In genomic region chr15:38267416-38268022, GRCh38 we compare ENCODE assay signal across 31 cellular contexts. TPM values are rescaled to one million over a fixed set of nuclear protein-coding genes. Genes with fewer than 3 reads are reported as not detected.
DNase-seq lines count a peak whose midpoint lies in the region; ATAC-seq and TF ChIP-seq lines count a peak whose summit lies in the region.
"Had no signal": no experiment of that assay in that cellular context is flagged by ENCODE, and none has a peak within 500 bp of the region (broad histone marks: within the 10 kb centered on the region; RNA-seq: fewer than 3 reads in every experiment).

No MANE protein-coding gene starts in this region.

- H3K9me3 Mint-ChIP-seq in MCF 10A (ENCODE audit: unreplicated experiment): no peaks in the 10 kb centered on the region
- peaks cover 0 to 2% (median 0%) of the 10 kb centered on the region in 11 donors for H3K9me3 Mint-ChIP-seq in naive thymus-derived CD4-positive, alpha-beta T cell
- H3K9me3 Mint-ChIP-seq: activated CD4-positive, alpha-beta T cell treated with anti-CD3 and anti-CD28 coated beads, Interleukin-2, amount 10 ng/mL, durations not matched to agents 7 days and 5 days; activated naive CD8-positive, alpha-beta T cell treated with anti-CD3 and anti-CD28 coated beads for 36 hours; activated T-cell treated with anti-CD3 and anti-CD28 coated beads, Interleukin-2, amount 50 U/mL, for 24 hours; natural killer cell; stimulated activated memory B cell treated with anti-CD40 and anti-IgM and Interleukin-4, amounts not matched to agents 10 μg/mL and 1 μg/mL and 100 μg/mL, for 72 hours had no signal

- H3K27ac Mint-ChIP-seq in MCF 10A (ENCODE audit: low read depth, unreplicated experiment): peak overlapping the region; percentile 73
- H3K27ac Mint-ChIP-seq in naive thymus-derived CD4-positive, alpha-beta T cell: no peak overlapping the region
- H3K27ac Mint-ChIP-seq: activated CD4-positive, alpha-beta T cell treated with anti-CD3 and anti-CD28 coated beads, Interleukin-2, amount 10 ng/mL, durations not matched to agents 7 days and 5 days; activated naive CD8-positive, alpha-beta T cell treated with anti-CD3 and anti-CD28 coated beads for 36 hours; activated T-cell treated with anti-CD3 and anti-CD28 coated beads, Interleukin-2, amount 50 U/mL, for 24 hours; dendritic cell treated with granulocyte-macrophage colony-stimulating factor and Interleukin-4, amounts not matched to agents 40 ng/mL and 50 ng/mL, for 4 days; natural killer cell; stimulated activated memory B cell treated with anti-CD40 and anti-IgM and Interleukin-4, amounts not matched to agents 10 μg/mL and 1 μg/mL and 100 μg/mL, for 72 hours had no signal

- TF ChIP-seq CTCF in MCF 10A (IDR thresholded peaks at IDR 0.05; ENCODE audit: unreplicated experiment): no peak
- no peak for TF ChIP-seq CTCF in breast epithelium (IDR thresholded peaks at IDR 0.05)
- no peak for TF ChIP-seq CTCF in right lobe of liver (IDR thresholded peaks at IDR 0.05)

- H3K36me3 Mint-ChIP-seq in MCF 10A (ENCODE audit: insufficient read depth, unreplicated experiment): no peaks in the 10 kb centered on the region
- no peaks in the 10 kb centered on the region for H3K36me3 Mint-ChIP-seq in naive thymus-derived CD4-positive, alpha-beta T cell
- H3K36me3 Mint-ChIP-seq: natural killer cell; stimulated activated memory B cell treated with anti-CD40 and anti-IgM and Interleukin-4, amounts not matched to agents 10 μg/mL and 1 μg/mL and 100 μg/mL, for 72 hours had no signal

- H3K27me3 Mint-ChIP-seq in MCF 10A (ENCODE audit: insufficient read depth, unreplicated experiment): no peaks in the 10 kb centered on the region
- peaks cover 0 to 9% (median 4%) of the 10 kb centered on the region in 5 donors for H3K27me3 Mint-ChIP-seq in naive thymus-derived CD4-positive, alpha-beta T cell
- H3K27me3 Mint-ChIP-seq: activated naive CD8-positive, alpha-beta T cell treated with anti-CD3 and anti-CD28 coated beads for 36 hours; dendritic cell treated with granulocyte-macrophage colony-stimulating factor and Interleukin-4, amounts not matched to agents 40 ng/mL and 50 ng/mL, for 4 days; stimulated activated memory B cell treated with anti-CD40 and anti-IgM and Interleukin-4, amounts not matched to agents 10 μg/mL and 1 μg/mL and 100 μg/mL, for 72 hours had no signal

- 79% methylated on average over 3 of the region's 3 CpGs for WGBS in right lobe of liver (ENCODE audit: insufficient coverage, low coverage, low lambda C conversion rate, missing lambda C conversion rate)

- no TSS peak for BruUV-seq in MCF 10A (replicated peaks; lab: Mats Ljungman, UMichigan)

- intact Hi-C loops in MCF 10A (cut with micrococcal nuclease) (no loop called here), breast epithelium (cut with DNase I; ENCODE audit: low total_unique reads) (no loop called here), right lobe of liver (cut with DNase I) (no loop called here)
- intact Hi-C loops in naive thymus-derived CD4-positive, alpha-beta T cell (cut with micrococcal nuclease): no loop called here

- H3K27ac ChIP-seq in breast epithelium (no peak overlapping the region), right lobe of liver (no peak overlapping the region)
- no peak overlapping the region for H3K27ac ChIP-seq in naive thymus-derived CD4-positive, alpha-beta T cell (ENCODE audit: low read depth, low read length)
- H3K27ac ChIP-seq: 22Rv1, C4-2B, transverse colon, VCaP had no signal

- TF ChIP-seq POLR2A in breast epithelium (IDR thresholded peaks at IDR 0.05) (no peak), right lobe of liver (IDR thresholded peaks at IDR 0.05) (no peak)

- CTCF ChIA-PET in MCF 10A (lab: Yijun Ruan, JAX): interaction anchor here (0.5 to 3.0 kb wide), 9 partner anchors 10 to 255 kb away, joined by 3 to 16 read pairs (median 4); partner anchors contain the start of gene SPRED1
- CTCF ChIA-PET in naive thymus-derived CD4-positive, alpha-beta T cell (lab: Charles Lee): no interaction called here

- ATAC-seq in GM19452 (IDR thresholded peaks at IDR 0.05; ENCODE audit: unreplicated experiment): no peak
- no peak for ATAC-seq in naive thymus-derived CD4-positive, alpha-beta T cell
- ATAC-seq in right lobe of liver: no peak
- no peak for ATAC-seq in HG03280 (IDR thresholded peaks at IDR 0.05; ENCODE audit: unreplicated experiment)
- ATAC-seq: natural killer cell; stimulated activated memory B cell treated with anti-CD40 and anti-IgM and Interleukin-4, amounts not matched to agents 10 μg/mL and 1 μg/mL and 100 μg/mL, for 72 hours had no signal

- H3K4me3 Mint-ChIP-seq in MCF 10A (ENCODE audit: unreplicated experiment): no peak overlapping the region
- H3K4me3 Mint-ChIP-seq in naive thymus-derived CD4-positive, alpha-beta T cell: no peak overlapping the region
- H3K4me3 Mint-ChIP-seq: activated CD4-positive, alpha-beta T cell treated with anti-CD3 and anti-CD28 coated beads, Interleukin-2, amount 10 ng/mL, durations not matched to agents 7 days and 5 days; activated naive CD8-positive, alpha-beta T cell treated with anti-CD3 and anti-CD28 coated beads for 36 hours; activated T-cell treated with anti-CD3 and anti-CD28 coated beads, Interleukin-2, amount 50 U/mL, for 24 hours; dendritic cell treated with granulocyte-macrophage colony-stimulating factor and Interleukin-4, amounts not matched to agents 40 ng/mL and 50 ng/mL, for 4 days; natural killer cell; stimulated activated memory B cell treated with anti-CD40 and anti-IgM and Interleukin-4, amounts not matched to agents 10 μg/mL and 1 μg/mL and 100 μg/mL, for 72 hours had no signal

- no peak overlapping the region for H3K4me3 ChIP-seq in breast epithelium
- no peak overlapping the region for H3K4me3 ChIP-seq in adipocyte (ENCODE audit: low read length)
- no peak overlapping the region for H3K4me3 ChIP-seq in naive thymus-derived CD4-positive, alpha-beta T cell (ENCODE audit: low read length)
- H3K4me3 ChIP-seq in right lobe of liver: no peak overlapping the region
- H3K4me3 ChIP-seq: transverse colon had no signal

- H3K27me3 ChIP-seq in breast epithelium: no peaks in the 10 kb centered on the region
- H3K27me3 ChIP-seq in adipocyte (replicated peaks; ENCODE audit: control insufficient read depth, insufficient read depth, low read length): no peaks in the 10 kb centered on the region
- no peaks in the 10 kb centered on the region for H3K27me3 ChIP-seq in naive thymus-derived CD4-positive, alpha-beta T cell (ENCODE audit: control insufficient read depth in 2 of 2, insufficient read depth in 2 of 2, low read length in 2 of 2)
- H3K27me3 ChIP-seq in right lobe of liver: no peaks in the 10 kb centered on the region
- H3K27me3 ChIP-seq: transverse colon had no signal

- DNase-seq in MCF 10A (ENCODE audit: unreplicated experiment): no peak
- no peak for DNase-seq in breast epithelium (ENCODE audit: low spot score in 2 of 2)
- peak; percentile 44 for DNase-seq in adipocyte (ENCODE audit: low read depth)
- DNase-seq in foreskin melanocyte: peak; percentile 72
- no peak for DNase-seq in naive thymus-derived CD4-positive, alpha-beta T cell
- DNase-seq in right lobe of liver: no peak
- DNase-seq: activated CD4-positive, alpha-beta T cell treated with anti-CD3 and anti-CD28 coated beads, Interleukin-2, amount 10 ng/mL, durations not matched to agents 7 days and 5 days; activated gamma-delta T cell; activated naive CD8-positive, alpha-beta T cell treated with anti-CD3 and anti-CD28 coated beads for 36 hours; activated T-cell treated with anti-CD3 and anti-CD28 coated beads, Interleukin-2, amount 50 U/mL, for 24 hours; aorta; central memory CD4-positive, alpha-beta T cell; DMS79 treated with DMSO at 0.1 percent for 48 hours; erythroblast; H7; head of caudate nucleus; KG1; natural killer cell; NCI-H1417 treated with DMSO at 0.1 percent for 48 hours; NCI-H2081; occipital lobe; SHP77; T-helper 9 cell; transverse colon had no signal

- peaks cover 2% of the 10 kb centered on the region for H3K4me1 Mint-ChIP-seq in MCF 10A (ENCODE audit: insufficient read depth, unreplicated experiment)
- no peaks in the 10 kb centered on the region for H3K4me1 Mint-ChIP-seq in naive thymus-derived CD4-positive, alpha-beta T cell
- H3K4me1 Mint-ChIP-seq: activated CD4-positive, alpha-beta T cell treated with anti-CD3 and anti-CD28 coated beads, Interleukin-2, amount 10 ng/mL, durations not matched to agents 7 days and 5 days; activated naive CD8-positive, alpha-beta T cell treated with anti-CD3 and anti-CD28 coated beads for 36 hours; natural killer cell; stimulated activated memory B cell treated with anti-CD40 and anti-IgM and Interleukin-4, amounts not matched to agents 10 μg/mL and 1 μg/mL and 100 μg/mL, for 72 hours had no signal

- H3K9ac ChIP-seq in adipocyte (ENCODE audit: low read length): peak overlapping the region; percentile 55

- H3K36me3 ChIP-seq in breast epithelium (no peaks in the 10 kb centered on the region), adipocyte (ENCODE audit: control insufficient read depth, insufficient read depth, low read length, severe bottlenecking) (peaks cover 4% of the 10 kb centered on the region), right lobe of liver (no peaks in the 10 kb centered on the region)
- H3K36me3 ChIP-seq in naive thymus-derived CD4-positive, alpha-beta T cell (ENCODE audit: control insufficient read depth in 2 of 3, insufficient read depth in 3 of 3, low read length in 3 of 3): no peaks in the 10 kb centered on the region
- H3K36me3 ChIP-seq: transverse colon had no signal

- POLR2A ChIA-PET in MCF 10A (lab: Yijun Ruan, JAX): interaction anchor here (0.6 to 12.7 kb wide), 14 partner anchors 9 to 1167 kb away, joined by 3 to 188 read pairs (median 4); partner anchors contain the start of gene SPRED1
- POLR2A ChIA-PET in naive thymus-derived CD4-positive, alpha-beta T cell (lab: Charles Lee): interaction anchor here (0.6 kb wide), 1 partner anchor 1580 kb away, joined by 3 read pairs; no protein-coding TSS in a partner anchor

- H3K4me1 ChIP-seq in breast epithelium (no peaks in the 10 kb centered on the region), adipocyte (ENCODE audit: control insufficient read depth, insufficient read depth, low read length) (peaks cover 39% of the 10 kb centered on the region), right lobe of liver (no peaks in the 10 kb centered on the region)
- no peaks in the 10 kb centered on the region for H3K4me1 ChIP-seq in naive thymus-derived CD4-positive, alpha-beta T cell (ENCODE audit: control insufficient read depth in 2 of 2, insufficient read depth in 2 of 2, low read length in 2 of 2)

- H3K9me3 ChIP-seq in breast epithelium (no peaks in the 10 kb centered on the region), adipocyte (ENCODE audit: control insufficient read depth, low read length) (no peaks in the 10 kb centered on the region), right lobe of liver (no peaks in the 10 kb centered on the region)
- no peaks in the 10 kb centered on the region for H3K9me3 ChIP-seq in naive thymus-derived CD4-positive, alpha-beta T cell (ENCODE audit: control insufficient read depth in 2 of 3, low read length in 3 of 3)
- H3K9me3 ChIP-seq: transverse colon had no signal

RNA-seq across cellular contexts. Expression of gene SPRED1, which starts 14.9 kb away (rescaled TPM):
- total RNA-seq in MCF 10A (2022): 26.4 and 28.1 TPM in 2 replicates
- total RNA-seq in breast epithelium: 10 to 100 TPM; 18.4 to 28.1 (median 22.3) TPM
- total RNA-seq in naive thymus-derived CD4-positive, alpha-beta T cell: 1 to 10 TPM in 2 of 5 experiments, under 1 TPM in 3; 0.07 to 2.6 (median 0.95) TPM
- polyA plus RNA-seq in naive thymus-derived CD4-positive, alpha-beta T cell: not detected
- total RNA-seq in right lobe of liver: 1 to 10 TPM; 4.5 to 9.6 (median 5.3) TPM

Comparison
In these comparisons a context has a peak if more than half of its experiments do, and no peak if none do; other contexts are left out.
1. DNase-seq: peak in adipocyte (single experiment) and foreskin melanocyte (single experiment); none in MCF 10A (single experiment), breast epithelium (0 of 2), naive thymus-derived CD4-positive, alpha-beta T cell (0 of 9) and right lobe of liver (0 of 3).